12 cellular contexts compared by ENCODE assay signal in genomic region chr4:103424853-103425252, GRCh38.
DNase-seq lines count a peak whose midpoint lies in the region; ATAC-seq, FAIRE-seq and TF ChIP-seq lines count a peak whose summit lies in the region.
"Had no signal": no experiment of that assay in that cellular context is flagged by ENCODE, and none has a peak within 500 bp of the region (broad histone marks: within the 10 kb centered on the region; RNA-seq: fewer than 3 reads in every experiment).

No MANE protein-coding gene starts in this region.

- TF ChIP-seq RAD21 in A549 (conservative IDR thresholded peaks at IDR 0.05 in 1 of 2, IDR thresholded peaks at IDR 0.05 in 1 of 2) = no peak

- H3K27me3 ChIP-seq in PC-9 (ENCODE audit: insufficient read depth, low read depth) = no peaks in the 10 kb centered on the region
- no peaks in the 10 kb centered on the region for H3K27me3 ChIP-seq in iPS-18a (ENCODE audit: control insufficient read depth, insufficient read depth, low read length)

- ATAC-seq in A549 = peak; percentile 76 to 84

- no peaks in the 10 kb centered on the region for H3K79me2 ChIP-seq in PC-9 (ENCODE audit: low read depth)

- H4K20me1 ChIP-seq in PC-9 (ENCODE audit: insufficient read depth) = no peaks in the 10 kb centered on the region

- DNase-seq in A549 (ENCODE audit: low read depth in 1 of 2, low spot score in 1 of 2) (peak; percentile 3 to 60), HCEC 1CT (peak; percentile 11), PC-9 (peak in 1 of 2 experiments; percentile 88), GM13977 (ENCODE audit: low spot score) (no peak), DMS 273 (lab: John Stamatoyannopoulos, UW; ENCODE audit: unreplicated experiment) (no peak), lower leg skin (ENCODE audit: low spot score in 2 of 2) (no peak), coronary artery (ENCODE audit: low spot score) (no peak)
- DNase-seq: activated naive CD4-positive, alpha-beta T cell treated with anti-CD3 and anti-CD28 coated beads, Interleukin-2, amount 50 U/mL, for 16 hours; AML-193; NCI-H226; retina had no signal

- H3K9me3 ChIP-seq in A549 = no peaks in the 10 kb centered on the region
- no peaks in the 10 kb centered on the region for H3K9me3 ChIP-seq in PC-9 (ENCODE audit: insufficient read depth, low read depth)
- no peaks in the 10 kb centered on the region for H3K9me3 ChIP-seq in iPS-18a (ENCODE audit: control insufficient read depth, low read depth, low read length)

- H2AFZ ChIP-seq in PC-9 = no peak overlapping the region

- TF ChIP-seq CTCF in A549 (IDR thresholded peaks at IDR 0.05) (no peak), PC-9 (conservative IDR thresholded peaks at IDR 0.05) (no peak), GM13977 (IDR thresholded peaks at IDR 0.05; ENCODE audit: extremely low read depth, insufficient read depth, missing control alignments) (no peak), lower leg skin (IDR thresholded peaks at IDR 0.05) (no peak), coronary artery (IDR thresholded peaks at IDR 0.05) (no peak)

- no peak overlapping the region for H3K9ac ChIP-seq in iPS-18a (ENCODE audit: low read length)

- no peak for FAIRE-seq in A549 (lab: Jason Lieb, UNC)

- POLR2A ChIA-PET in A549 (lab: Yijun Ruan, JAX) (interaction anchor here (0.6 kb wide), 1 partner anchor 350 kb away, joined by 3 read pairs; no protein-coding TSS in a partner anchor), PC-9 (lab: Charles Lee; ENCODE audit: unreplicated experiment) (interaction anchor here (0.6 to 0.7 kb wide), 2 partner anchors 597 to 1798 kb away, joined by 3 to 4 read pairs; no protein-coding TSS in a partner anchor)

- H3K4me3 ChIP-seq in A549 = no peak overlapping the region
- H3K4me3 ChIP-seq in PC-9 = no peak overlapping the region
- peak overlapping the region; percentile 8 for H3K4me3 ChIP-seq in iPS-18a (ENCODE audit: low read length)
- H3K4me3 ChIP-seq in lower leg skin (ENCODE audit: low read depth, poor library complexity, severe bottlenecking) = no peak overlapping the region
- H3K4me3 ChIP-seq in coronary artery = no peak overlapping the region

- peaks cover 35% of the 10 kb centered on the region for H3K4me1 ChIP-seq in A549
- H3K4me1 ChIP-seq in PC-9 (replicated peaks; ENCODE audit: insufficient read depth) = peaks cover 12% of the 10 kb centered on the region
- H3K4me1 ChIP-seq in iPS-18a (ENCODE audit: control insufficient read depth, low read depth, low read length) = peaks cover 49% of the 10 kb centered on the region

- intact Hi-C loops in PC-9 (cut with micrococcal nuclease; ENCODE audit: unreplicated experiment) = no loop called here
- intact Hi-C loops in lower leg skin (cut with DNase I; ENCODE audit: low total_unique reads) = no loop called here

- peaks cover 5% of the 10 kb centered on the region; the same call in 1 of the 2 replicates for H3F3A ChIP-seq in PC-9 (ENCODE audit: insufficient read depth, low read depth)

- no TSS peak for BruUV-seq in PC-9 (replicated peaks; lab: Mats Ljungman, UMichigan)

- H3K27ac ChIP-seq in A549 (no peak overlapping the region), PC-9 (peak overlapping the region; percentile 23; the same call in 1 of the 2 replicates), iPS-18a (ENCODE audit: low read length) (no peak overlapping the region), coronary artery (no peak overlapping the region)

- no peaks in the 10 kb centered on the region for H3K9me2 ChIP-seq in PC-9 (ENCODE audit: insufficient read depth)

- in situ Hi-C loops in GM13977 (cut with MboI; ENCODE audit: low pct_unique_long_range_greater_than_20kb, low sequenced_read_pairs, unreplicated experiment) = no loop called here

- CTCF ChIA-PET in A549 (lab: Yijun Ruan, JAX) (no interaction called here), PC-9 (lab: Charles Lee) (no interaction called here)

- H3K4me2 ChIP-seq in A549 (peak overlapping the region; percentile 51), PC-9 (peak overlapping the region; percentile 7; the same call in 1 of the 2 replicates)

- TF ChIP-seq POLR2A in A549 (IDR thresholded peaks at IDR 0.05; ENCODE audit: low read length) (no peak), lower leg skin (IDR thresholded peaks at IDR 0.05) (no peak)

- H3K36me3 ChIP-seq in PC-9 (ENCODE audit: low read depth) (no peaks in the 10 kb centered on the region), iPS-18a (ENCODE audit: control insufficient read depth, low read depth, low read length) (no peaks in the 10 kb centered on the region)

- peak; percentile 27 to 52; a peak in 2 of 5 replicates for TF ChIP-seq EP300 in A549 (IDR thresholded peaks at IDR 0.05)

- WGBS in A549 (ENCODE audit: missing lambda C conversion rate) = 3% methylated on average over 2 of the region's 2 CpGs
- 40 to 41% methylated on average over 2 of the region's 2 CpGs for WGBS in lower leg skin, 2 donors

TF ChIP-seq in A549, 52 proteins besides CTCF, POLR2A, EP300 and RAD21:
- 0 out of 2 replicates have a peak, but pooled peaks have one; percentile 39 for TF ChIP-seq GATA3 (IDR thresholded peaks at IDR 0.05; ENCODE audit: borderline replicate concordance)
- TF ChIP-seq JUN (IDR thresholded peaks at IDR 0.05) = peak in 1 of 2 experiments; percentile 74; a peak in 1 of 5 replicates
- TF ChIP-seq HES2 (IDR thresholded peaks at IDR 0.05) = peak; percentile 80
- no peak for TF ChIP-seq EHF (CRISPR knock-in tag; IDR thresholded peaks at IDR 0.05)
- no peak for TF ChIP-seq ELK1 (IDR thresholded peaks at IDR 0.05; ENCODE audit: low read depth, low read length)
- peak; percentile 94 to 96 for TF ChIP-seq CEBPB (IDR thresholded peaks at IDR 0.05)
- TF ChIP-seq, protein P1, sequence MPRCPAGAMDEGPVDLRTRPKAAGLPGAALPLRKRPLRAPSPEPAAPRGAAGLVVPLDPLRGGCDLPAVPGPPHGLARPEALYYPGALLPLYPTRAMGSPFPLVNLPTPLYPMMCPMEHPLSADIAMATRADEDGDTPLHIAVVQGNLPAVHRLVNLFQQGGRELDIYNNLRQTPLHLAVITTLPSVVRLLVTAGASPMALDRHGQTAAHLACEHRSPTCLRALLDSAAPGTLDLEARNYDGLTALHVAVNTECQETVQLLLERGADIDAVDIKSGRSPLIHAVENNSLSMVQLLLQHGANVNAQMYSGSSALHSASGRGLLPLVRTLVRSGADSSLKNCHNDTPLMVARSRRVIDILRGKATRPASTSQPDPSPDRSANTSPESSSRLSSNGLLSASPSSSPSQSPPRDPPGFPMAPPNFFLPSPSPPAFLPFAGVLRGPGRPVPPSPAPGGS (IDR thresholded peaks at IDR 0.05) = peak; percentile 61; the same call in 1 of the 3 replicates

Comparison
In these comparisons a context has a peak if more than half of its experiments do, and no peak if none do; other contexts are left out.
1. DNase-seq: peak in A549 (2 of 2) and HCEC 1CT (single experiment); none in GM13977 (single experiment), DMS 273 (single experiment), lower leg skin (0 of 2) and coronary artery (single experiment).